Comparison of ENCODE assay signal across 14 cellular contexts in genomic region chr4:104964387-104965175, GRCh38.
DNase-seq lines count a peak whose midpoint lies in the region; ATAC-seq and FAIRE-seq lines count a peak whose summit lies in the region.
"Had no signal": no experiment of that assay in that cellular context is flagged by ENCODE, and none has a peak within 500 bp of the region (broad histone marks: within the 10 kb centered on the region; RNA-seq: fewer than 3 reads in every experiment).

No MANE protein-coding gene starts in this region.

- DNase-seq in GM18507 (ENCODE audit: extremely low spot score, insufficient read length, low read depth), result no peak
- DNase-seq in NCI-H510A treated with DMSO at 0.1 percent for 48 hours (lab: John Stamatoyannopoulos, UW), result no peak
- DNase-seq in COR-L47 (lab: John Stamatoyannopoulos, UW), result no peak
- no peak for DNase-seq in LoVo (ENCODE audit: low spot score)
- no peak for DNase-seq in stimulated activated CD4-positive, alpha-beta T cell treated with anti-CD3 and anti-CD28 coated beads, Interleukin-2, amount 100 ng/mL, for 24 hours
- DNase-seq: activated T-cell treated with anti-CD3 and anti-CD28 coated beads, Interleukin-2, amount 50 U/mL, for 24 hours; adrenal gland; DMS79 treated with DMSO at 0.1 percent for 48 hours; H7; MG63; NCI-H2171 had no signal

- ATAC-seq in GM19372 (IDR thresholded peaks at IDR 0.05; ENCODE audit: low read depth, unreplicated experiment) (peak; percentile 36), HG02678 (IDR thresholded peaks at IDR 0.05; ENCODE audit: unreplicated experiment) (peak; percentile 48), HG03520 (IDR thresholded peaks at IDR 0.05; ENCODE audit: unreplicated experiment) (peak; percentile 31)

- FAIRE-seq in GM18507 (lab: Jason Lieb, UNC), result peak; percentile 70
